16 cellular contexts compared by ENCODE assay signal in the genomic region with DNA sequence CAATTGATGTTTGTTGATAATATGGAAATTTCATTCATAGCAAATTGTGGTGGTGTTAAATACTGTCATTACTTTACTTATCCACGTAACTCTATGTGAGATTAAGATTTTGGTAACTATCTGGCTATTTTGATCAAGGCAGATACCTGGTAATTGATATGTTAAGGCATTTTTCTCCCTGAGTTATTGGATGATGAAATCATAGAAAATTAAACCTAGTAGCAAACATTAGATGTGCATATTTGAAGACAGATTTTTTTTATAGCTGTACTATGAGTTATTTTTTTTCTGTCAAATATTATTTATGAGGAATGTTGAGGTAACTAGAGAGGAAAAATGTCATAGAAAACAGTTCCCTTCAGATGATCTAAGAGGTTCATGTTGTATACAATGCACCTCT.
A peak's percentile ranks its signal among the peaks of the same experiment; 100 is the strongest.
DNase-seq lines count a peak whose midpoint lies in the region; ATAC-seq, FAIRE-seq and TF ChIP-seq lines count a peak whose summit lies in the region.
"Had no signal": no experiment of that assay in that cellular context is flagged by ENCODE, and none has a peak within 500 bp of the region (broad histone marks: within the 10 kb centered on the region; RNA-seq: fewer than 3 reads in every experiment).

No MANE protein-coding gene starts in this region.

- H3K4me2 ChIP-seq in astrocyte (ENCODE audit: low read length) (no peak overlapping the region), smooth muscle cell (no peak overlapping the region), HepG2 (ENCODE audit: low read depth, low read length) (no peak overlapping the region)
- H3K4me2 ChIP-seq: BLaER1 treated with 17β-estradiol and CSF1 and Interleukin-3, amounts not matched to agents 10 nM and 100 nM had no signal

- H3K9me3 ChIP-seq in RWPE2 (ENCODE audit: severe bottlenecking) (no peaks in the 10 kb centered on the region), astrocyte (ENCODE audit: insufficient read depth, low read depth, low read length) (no peaks in the 10 kb centered on the region), smooth muscle cell (replicated peaks; ENCODE audit: low read depth) (no peaks in the 10 kb centered on the region), HepG2 (ENCODE audit: low read length) (no peaks in the 10 kb centered on the region)
- H3K9me3 ChIP-seq: BLaER1 treated with 17β-estradiol and CSF1 and Interleukin-3, amounts not matched to agents 10 nM and 100 nM had no signal

- H3K9ac ChIP-seq in astrocyte (ENCODE audit: low read length): no peak overlapping the region
- H3K9ac ChIP-seq in smooth muscle cell (ENCODE audit: low read depth): no peak overlapping the region
- no peak overlapping the region for H3K9ac ChIP-seq in HepG2 (ENCODE audit: insufficient read depth, low read depth, low read length)
- H3K9ac ChIP-seq: BLaER1 treated with 17β-estradiol and CSF1 and Interleukin-3, amounts not matched to agents 10 nM and 100 nM; GM23248 had no signal

- H3K27ac ChIP-seq in RWPE2 (ENCODE audit: poor library complexity, severe bottlenecking): peak overlapping the region; percentile 99
- no peak overlapping the region for H3K27ac ChIP-seq in astrocyte (ENCODE audit: low read depth, low read length)
- H3K27ac ChIP-seq in smooth muscle cell (ENCODE audit: low read depth): peak overlapping the region; percentile 61
- no peak overlapping the region for H3K27ac ChIP-seq in HepG2 (ENCODE audit: extremely low read length, insufficient read depth, low read length)
- H3K27ac ChIP-seq: BLaER1 treated with 17β-estradiol and CSF1 and Interleukin-3, amounts not matched to agents 10 nM and 100 nM; GM23248 had no signal

- TF ChIP-seq CTCF in RWPE2 (IDR thresholded peaks at IDR 0.05; ENCODE audit: poor library complexity, severe bottlenecking): no peak
- no peak for TF ChIP-seq CTCF in astrocyte (IDR thresholded peaks at IDR 0.05; ENCODE audit: insufficient read depth, low read depth, low read length)
- no peak for TF ChIP-seq CTCF in smooth muscle cell (IDR thresholded peaks at IDR 0.05; ENCODE audit: borderline replicate concordance, insufficient read depth, poor library complexity, severe bottlenecking)
- TF ChIP-seq CTCF in natural killer cell (IDR thresholded peaks at IDR 0.05): no peak
- no peak for TF ChIP-seq CTCF in HepG2 (CRISPR knock-in tag; IDR thresholded peaks at IDR 0.05)

- peaks cover 72% of the 10 kb centered on the region for H3K4me1 ChIP-seq in RWPE2 (ENCODE audit: insufficient read depth, poor library complexity, severe bottlenecking)
- H3K4me1 ChIP-seq in astrocyte (ENCODE audit: insufficient read depth, low read length): peaks cover 4% of the 10 kb centered on the region
- H3K4me1 ChIP-seq in smooth muscle cell (ENCODE audit: low read depth): peaks cover 8% of the 10 kb centered on the region
- peaks cover 5% of the 10 kb centered on the region for H3K4me1 ChIP-seq in HepG2 (ENCODE audit: insufficient read depth, low read length)

- 92% methylated on average over 1 of the region's 1 CpG for WGBS in smooth muscle cell (ENCODE audit: low lambda C conversion rate)
- 96% methylated on average over 1 of the region's 1 CpG for WGBS in HepG2 (ENCODE audit: low lambda C conversion rate)

- H4K20me1 ChIP-seq in astrocyte (ENCODE audit: insufficient read depth, low read length) (no peaks in the 10 kb centered on the region), smooth muscle cell (ENCODE audit: low read depth) (no peaks in the 10 kb centered on the region), HepG2 (ENCODE audit: insufficient read depth, low read length) (no peaks in the 10 kb centered on the region)
- H4K20me1 ChIP-seq: BLaER1 treated with 17β-estradiol and CSF1 and Interleukin-3, amounts not matched to agents 10 nM and 100 nM had no signal

- intact Hi-C loops in natural killer cell (cut with micrococcal nuclease) (no loop called here), HepG2 (cut with micrococcal nuclease; ENCODE audit: unreplicated experiment) (no loop called here)

- TF ChIP-seq EP300 in HepG2 (IDR thresholded peaks at IDR 0.05; ENCODE audit: low read depth in 2 of 2, low read length in 2 of 2) (no peak), HepG2 (CRISPR knock-in tag; IDR thresholded peaks at IDR 0.05; ENCODE audit: borderline replicate concordance) (no peak)

- no peak for TF ChIP-seq RAD21 in HepG2 (CRISPR knock-in tag; IDR thresholded peaks at IDR 0.05)

- H3K4me1 Mint-ChIP-seq in astrocyte (ENCODE audit: low read depth, unreplicated experiment) (peaks cover 15% of the 10 kb centered on the region), natural killer cell (no peaks in the 10 kb centered on the region)
- peaks cover 14% of the 10 kb centered on the region for H3K4me1 Mint-ChIP-seq in stimulated activated naive CD8-positive, alpha-beta T cell treated with anti-CD3 and anti-CD28 coated beads, Interleukin-15, amount 100 ng/mL, for 72 hours
- H3K4me1 Mint-ChIP-seq: CD4-positive, CD25-positive, alpha-beta regulatory T cell had no signal

- ATAC-seq in RWPE2 (ENCODE audit: low read depth) (no peak), natural killer cell (no peak), HepG2 (no peak)
- no peak for ATAC-seq in stimulated activated naive CD8-positive, alpha-beta T cell treated with anti-CD3 and anti-CD28 coated beads, Interleukin-15, amount 100 ng/mL, for 72 hours

- H3K4me3 ChIP-seq in RWPE2 (ENCODE audit: severe bottlenecking) (no peak overlapping the region), astrocyte (ENCODE audit: insufficient read depth, low read depth, low read length) (no peak overlapping the region), smooth muscle cell (no peak overlapping the region), HepG2 (replicated peaks in 1 of 3; ENCODE audit: insufficient read depth in 1 of 3, low read depth in 2 of 3, low read length in 3 of 3) (no peak overlapping the region)
- H3K4me3 ChIP-seq: BLaER1 treated with 17β-estradiol and CSF1 and Interleukin-3, amounts not matched to agents 10 nM and 100 nM; GM23248 had no signal

- in situ Hi-C loops in HepG2 (cut with HindIII; ENCODE audit: extremely low pct_ligation_motif_present, low pct_unique_long_range_greater_than_20kb): no loop called here

- FAIRE-seq in GM18507 (lab: Jason Lieb, UNC) (peak; percentile 45), astrocyte (lab: Jason Lieb, UNC) (peak; percentile 26), HepG2 (lab: Jason Lieb, UNC) (no peak)
- FAIRE-seq: HTR-8/SVneo had no signal

- H3K27me3 Mint-ChIP-seq in astrocyte (ENCODE audit: low read depth, unreplicated experiment) (no peaks in the 10 kb centered on the region), natural killer cell (ENCODE audit: low read depth in 2 of 2) (peaks cover 0 to 3% of the 10 kb centered on the region in 2 donors)
- H3K27me3 Mint-ChIP-seq in stimulated activated naive CD8-positive, alpha-beta T cell treated with anti-CD3 and anti-CD28 coated beads, Interleukin-15, amount 100 ng/mL, for 72 hours: no peaks in the 10 kb centered on the region
- H3K27me3 Mint-ChIP-seq: CD4-positive, CD25-positive, alpha-beta regulatory T cell had no signal

- H3K36me3 Mint-ChIP-seq in astrocyte (ENCODE audit: low read depth, unreplicated experiment): no peaks in the 10 kb centered on the region
- no peaks in the 10 kb centered on the region for H3K36me3 Mint-ChIP-seq in natural killer cell

- H3K27ac Mint-ChIP-seq in astrocyte (ENCODE audit: unreplicated experiment) (no peak overlapping the region), natural killer cell (no peak overlapping the region)
- H3K27ac Mint-ChIP-seq in stimulated activated naive CD8-positive, alpha-beta T cell treated with anti-CD3 and anti-CD28 coated beads, Interleukin-15, amount 100 ng/mL, for 72 hours: no peak overlapping the region

- no peak for TF ChIP-seq POLR2A in HepG2 (IDR thresholded peaks at IDR 0.05; ENCODE audit: insufficient read depth in 1 of 2, low read depth in 2 of 2, low read length in 2 of 2)

- BruUV-seq in HepG2 (replicated peaks; lab: Mats Ljungman, UMichigan): no TSS peak

- H3K4me3 Mint-ChIP-seq in astrocyte (ENCODE audit: unreplicated experiment) (no peak overlapping the region), natural killer cell (no peak overlapping the region)
- H3K4me3 Mint-ChIP-seq in stimulated activated naive CD8-positive, alpha-beta T cell treated with anti-CD3 and anti-CD28 coated beads, Interleukin-15, amount 100 ng/mL, for 72 hours: no peak overlapping the region
- H3K4me3 Mint-ChIP-seq: CD4-positive, CD25-positive, alpha-beta regulatory T cell had no signal

- no peak overlapping the region for H2AFZ ChIP-seq in astrocyte (ENCODE audit: low read depth, low read length)
- peak overlapping the region; percentile 68 for H2AFZ ChIP-seq in smooth muscle cell (ENCODE audit: low read depth)
- H2AFZ ChIP-seq in HepG2 (ENCODE audit: low read length): no peak overlapping the region
- H2AFZ ChIP-seq: GM23248 had no signal

- H3K79me2 ChIP-seq in astrocyte (ENCODE audit: insufficient read depth, low read length) (no peaks in the 10 kb centered on the region), smooth muscle cell (ENCODE audit: low read depth) (no peaks in the 10 kb centered on the region), HepG2 (ENCODE audit: insufficient read depth, low read length) (no peaks in the 10 kb centered on the region)

- H3K9me3 Mint-ChIP-seq in astrocyte (ENCODE audit: unreplicated experiment): no peaks in the 10 kb centered on the region
- no peaks in the 10 kb centered on the region for H3K9me3 Mint-ChIP-seq in natural killer cell
- no peaks in the 10 kb centered on the region for H3K9me3 Mint-ChIP-seq in stimulated activated naive CD8-positive, alpha-beta T cell treated with anti-CD3 and anti-CD28 coated beads, Interleukin-15, amount 100 ng/mL, for 72 hours
- H3K9me3 Mint-ChIP-seq: CD4-positive, CD25-positive, alpha-beta regulatory T cell had no signal

- POLR2A ChIA-PET in HepG2 (lab: Yijun Ruan, JAX): no interaction called here

- H3K36me3 ChIP-seq in RWPE2 (ENCODE audit: low read depth) (no peaks in the 10 kb centered on the region), astrocyte (ENCODE audit: insufficient read depth, low read length) (no peaks in the 10 kb centered on the region), smooth muscle cell (ENCODE audit: low read depth) (no peaks in the 10 kb centered on the region), HepG2 (replicated peaks in 1 of 2; ENCODE audit: control insufficient read depth in 1 of 2, insufficient read depth in 2 of 2, low read length in 2 of 2) (no peaks in the 10 kb centered on the region)
- H3K36me3 ChIP-seq: BLaER1 treated with 17β-estradiol and CSF1 and Interleukin-3, amounts not matched to agents 10 nM and 100 nM had no signal

- DNase-seq in GM18507 (ENCODE audit: extremely low spot score, insufficient read length, low read depth) (no peak), RWPE2 (ENCODE audit: low spot score) (no peak), astrocyte (ENCODE audit: low read depth) (no peak), smooth muscle cell (lab: John Stamatoyannopoulos, UW; ENCODE audit: unreplicated experiment) (no peak), natural killer cell (no peak), medulla oblongata (ENCODE audit: extremely low spot score) (no peak), HepG2 (ENCODE audit: low spot score) (no peak)
- DNase-seq in stimulated activated naive CD8-positive, alpha-beta T cell treated with anti-CD3 and anti-CD28 coated beads, Interleukin-15, amount 100 ng/mL, for 72 hours: no peak
- DNase-seq: 8988T; ACHN; CD4-positive, CD25-positive, alpha-beta regulatory T cell; DMS53; GM23248; H7 had no signal

- peaks cover 5% of the 10 kb centered on the region for H3F3A ChIP-seq in smooth muscle cell (ENCODE audit: low read depth)

- H3K27me3 ChIP-seq in RWPE2 (ENCODE audit: insufficient read depth, poor library complexity, severe bottlenecking) (no peaks in the 10 kb centered on the region), astrocyte (ENCODE audit: insufficient read depth, low read length) (no peaks in the 10 kb centered on the region), smooth muscle cell (ENCODE audit: low read depth) (no peaks in the 10 kb centered on the region), HepG2 (ENCODE audit: control insufficient read depth in 1 of 2, insufficient read depth in 2 of 2, low read length in 2 of 2) (no peaks in the 10 kb centered on the region)
- H3K27me3 ChIP-seq: BLaER1 treated with 17β-estradiol and CSF1 and Interleukin-3, amounts not matched to agents 10 nM and 100 nM had no signal

- CTCF ChIA-PET in HepG2 (lab: Yijun Ruan, JAX; ENCODE audit: low intra/inter-chr PET ratio, low total read pairs): no interaction called here

Comparison
In these comparisons a context has a peak if more than half of its experiments do, and no peak if none do; other contexts are left out.
1. H3K27ac ChIP-seq: peak in RWPE2 (single experiment) and smooth muscle cell (single experiment); none in astrocyte (single experiment) and HepG2 (single experiment).